10 cellular contexts compared by ENCODE assay signal in genomic region chr15:22981336-22981840, GRCh38. TPM values are rescaled to one million over a fixed set of nuclear protein-coding genes. Genes with fewer than 3 reads are reported as not detected.
DNase-seq lines count a peak whose midpoint lies in the region; ATAC-seq, FAIRE-seq and TF ChIP-seq lines count a peak whose summit lies in the region.
"Had no signal": no experiment of that assay in that cellular context is flagged by ENCODE, and none has a peak within 500 bp of the region (broad histone marks: within the 10 kb centered on the region; RNA-seq: fewer than 3 reads in every experiment).

No MANE protein-coding gene starts in this region.

- H3K9me3 ChIP-seq in AG04450 (ENCODE audit: control insufficient read depth, insufficient read depth, low read length) (no peaks in the 10 kb centered on the region), HUES64 (ENCODE audit: insufficient read depth, low read depth, low read length) (no peaks in the 10 kb centered on the region)

- H3K36me3 Mint-ChIP-seq in effector memory CD8-positive, alpha-beta T cell (ENCODE audit: insufficient read depth), result peaks cover 3% of the 10 kb centered on the region
- H3K36me3 Mint-ChIP-seq in nephron (ENCODE audit: low read depth), result no peaks in the 10 kb centered on the region

- no peaks in the 10 kb centered on the region for H3K9me3 Mint-ChIP-seq in effector memory CD8-positive, alpha-beta T cell
- no peaks in the 10 kb centered on the region for H3K9me3 Mint-ChIP-seq in nephron

- H3K4me3 Mint-ChIP-seq in effector memory CD8-positive, alpha-beta T cell, result peak overlapping the region; percentile 56 to 73
- peak overlapping the region; percentile 85 to 94 (median 93) for H3K4me3 Mint-ChIP-seq in nephron

- H3K4me1 ChIP-seq in HUES64 (ENCODE audit: insufficient read depth, low read length), result peaks cover 9% of the 10 kb centered on the region

- DNase-seq in AG04450 (ENCODE audit: low read depth, low spot score), result no peak
- no peak for DNase-seq in effector memory CD8-positive, alpha-beta T cell
- no peak for DNase-seq in C1 segment of cervical spinal cord (lab: John Stamatoyannopoulos, UW)
- no peak for DNase-seq in urothelium cell line (ENCODE audit: low spot score)
- DNase-seq: DND-41, nucleus accumbens had no signal

- CTCF ChIA-PET in AG04450 (lab: Charles Lee), result no interaction called here

- ATAC-seq in effector memory CD8-positive, alpha-beta T cell (replicated peaks), result no peak
- ATAC-seq in GM21390 (IDR thresholded peaks at IDR 0.05; ENCODE audit: unreplicated experiment) (no peak), HG02610 (IDR thresholded peaks at IDR 0.05; ENCODE audit: unreplicated experiment) (no peak)

- H3K4me3 ChIP-seq in AG04450 (ENCODE audit: low read depth, low read length) (peak overlapping the region; percentile 94; the same call in 1 of the 2 replicates), HUES64 (ENCODE audit: low read length) (peak overlapping the region; percentile 72)

- H3K27ac ChIP-seq in AG04450 (ENCODE audit: low read depth, low read length), result no peak overlapping the region
- no peak overlapping the region for H3K27ac ChIP-seq in HUES64 (ENCODE audit: low read depth, low read length)

- no peak overlapping the region for H3K27ac Mint-ChIP-seq in effector memory CD8-positive, alpha-beta T cell
- no peak overlapping the region for H3K27ac Mint-ChIP-seq in nephron

- no peak for TF ChIP-seq CTCF in AG04450 (IDR thresholded peaks at IDR 0.05; ENCODE audit: low read depth, low read length)
- no peak for TF ChIP-seq CTCF in nephron (IDR thresholded peaks at IDR 0.05; ENCODE audit: unreplicated experiment in 3 of 3)

- WGBS in HUES64, result 95% methylated on average over 17 of the region's 20 CpGs

- H3K36me3 ChIP-seq in HUES64 (ENCODE audit: insufficient read depth, low read length), result no peaks in the 10 kb centered on the region

- H3K27me3 ChIP-seq in AG04450 (ENCODE audit: control insufficient read depth, insufficient read depth, low read length), result no peaks in the 10 kb centered on the region
- H3K27me3 ChIP-seq in HUES64 (ENCODE audit: insufficient read depth, low read length), result peaks cover 36% of the 10 kb centered on the region

- POLR2A ChIA-PET in AG04450 (lab: Yijun Ruan, JAX), result interaction anchor here (1.0 kb wide), 1 partner anchor 93 kb away, joined by 3 read pairs; no protein-coding TSS in a partner anchor

- peaks cover 18% of the 10 kb centered on the region in 2 donors for H3K27me3 Mint-ChIP-seq in effector memory CD8-positive, alpha-beta T cell
- peaks cover 4% of the 10 kb centered on the region for H3K27me3 Mint-ChIP-seq in nephron (ENCODE audit: low read depth)

- no peak for FAIRE-seq in urothelium cell line (lab: Jason Lieb, UNC)

- H3K9ac ChIP-seq in HUES64 (ENCODE audit: low read depth, low read length), result no peak overlapping the region

- peaks cover 12 to 14% of the 10 kb centered on the region in 2 donors for H3K4me1 Mint-ChIP-seq in effector memory CD8-positive, alpha-beta T cell (ENCODE audit: low read depth in 2 of 2)
- H3K4me1 Mint-ChIP-seq in nephron, result peaks cover 11% of the 10 kb centered on the region

RNA-seq across cellular contexts. Expression of gene CYFIP1, which starts 1.2 kb away (rescaled TPM):
- polyA plus RNA-seq in AG04450 (2011; rRNA removed), result 70.9 and 78.4 TPM in 2 replicates
- 142 and 149 TPM in 2 replicates for polyA minus RNA-seq in AG04450 (2011; rRNA and poly(A)+ RNA removed)
- 54.7 TPM for polyA plus RNA-seq in HUES64 (2013, experiment 1 of 2)
- polyA plus RNA-seq in HUES64 (2013, experiment 2 of 2), result 59.3 TPM

RNA-seq across cellular contexts. Expression of gene TUBGCP5, which starts 58.0 kb away (rescaled TPM):
- polyA plus RNA-seq in AG04450 (2011; rRNA removed), result 11.4 and 15.7 TPM in 2 replicates
- 8.6 and 18.1 TPM in 2 replicates for polyA minus RNA-seq in AG04450 (2011; rRNA and poly(A)+ RNA removed)
- 14.6 TPM for polyA plus RNA-seq in HUES64 (2013, experiment 1 of 2)
- polyA plus RNA-seq in HUES64 (2013, experiment 2 of 2), result 15.7 TPM
